In the genomic region with DNA sequence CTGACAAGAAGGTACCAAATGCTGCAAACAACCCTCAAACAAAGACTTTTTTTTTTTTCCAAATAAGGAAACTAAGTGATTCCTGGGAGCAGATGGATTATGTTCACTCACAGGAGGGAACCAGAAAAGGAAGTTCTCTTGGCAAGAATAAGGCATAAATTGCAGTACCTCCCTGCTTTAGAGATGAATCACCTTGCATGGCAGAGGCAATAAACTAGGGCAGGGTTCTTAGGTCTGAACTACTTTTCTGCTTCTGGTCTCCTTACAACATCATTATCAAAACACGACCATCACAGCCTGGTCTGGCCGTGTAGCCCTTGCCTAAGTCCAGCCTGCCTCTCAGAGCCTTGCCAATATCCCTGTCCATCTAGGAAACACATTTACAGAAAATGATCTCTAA, we compare ENCODE assay signal across 12 cellular contexts. TPM values are rescaled to one million over a fixed set of nuclear protein-coding genes. Genes with fewer than 3 reads are reported as not detected.
DNase-seq lines count a peak whose midpoint lies in the region; ATAC-seq and TF ChIP-seq lines count a peak whose summit lies in the region.
"Had no signal": no experiment of that assay in that cellular context is flagged by ENCODE, and none has a peak within 500 bp of the region (broad histone marks: within the 10 kb centered on the region; RNA-seq: fewer than 3 reads in every experiment).

No MANE protein-coding gene starts in this region.

- intact Hi-C loops in natural killer cell (cut with micrococcal nuclease): no loop called here

- H3K4me1 Mint-ChIP-seq in nephron progenitor cell (peaks cover 8% of the 10 kb centered on the region), natural killer cell (no peaks in the 10 kb centered on the region)

- peaks cover under 1% of the 10 kb centered on the region for H3K27me3 Mint-ChIP-seq in nephron progenitor cell (ENCODE audit: low read depth, poor library complexity)
- peaks cover 4 to 12% of the 10 kb centered on the region in 2 donors for H3K27me3 Mint-ChIP-seq in natural killer cell (ENCODE audit: low read depth in 2 of 2)

- peaks cover 4% of the 10 kb centered on the region for H3K36me3 Mint-ChIP-seq in nephron progenitor cell (ENCODE audit: low read depth)
- no peaks in the 10 kb centered on the region for H3K36me3 Mint-ChIP-seq in natural killer cell

- DNase-seq in AG09319 (ENCODE audit: extremely low read depth, low read depth) (peak; percentile 63), NCI-H226 (peak; percentile 72), epithelial cell of proximal tubule (ENCODE audit: low read depth) (peak; percentile 33), nephron progenitor cell (no peak), natural killer cell (no peak), NK-92 (lab: John Stamatoyannopoulos, UW; ENCODE audit: unreplicated experiment) (no peak)
- DNase-seq: activated T-cell treated with anti-CD3 and anti-CD28 coated beads, Interleukin-2, amount 50 U/mL, for 48 hours; head of caudate nucleus had no signal

- H3K9me3 Mint-ChIP-seq in nephron progenitor cell: peaks cover 16% of the 10 kb centered on the region
- no peaks in the 10 kb centered on the region for H3K9me3 Mint-ChIP-seq in natural killer cell

- no peak overlapping the region for H3K4me3 ChIP-seq in epithelial cell of proximal tubule (ENCODE audit: low read depth, low read length)
- H3K4me3 ChIP-seq: cardiac muscle cell had no signal

- no peak overlapping the region for H3K4me3 Mint-ChIP-seq in nephron progenitor cell
- no peak overlapping the region for H3K4me3 Mint-ChIP-seq in natural killer cell

- ATAC-seq in HG03354 (IDR thresholded peaks at IDR 0.05; ENCODE audit: poor library complexity, severe bottlenecking, unreplicated experiment) (no peak), natural killer cell (no peak), HG03159 (IDR thresholded peaks at IDR 0.05; ENCODE audit: unreplicated experiment) (no peak)

- TF ChIP-seq CTCF in AG09319 (IDR thresholded peaks at IDR 0.05; ENCODE audit: low read depth, low read length): no peak
- TF ChIP-seq CTCF in epithelial cell of proximal tubule (conservative IDR thresholded peaks at IDR 0.05; ENCODE audit: low read depth, low read length): no peak
- TF ChIP-seq CTCF in nephron progenitor cell (IDR thresholded peaks at IDR 0.05): no peak
- TF ChIP-seq CTCF in natural killer cell (IDR thresholded peaks at IDR 0.05): no peak

- H3K27ac Mint-ChIP-seq in nephron progenitor cell (peak overlapping the region; percentile 74), natural killer cell (no peak overlapping the region)

RNA-seq across cellular contexts. Expression of a gene that starts 6.3 kb away (rescaled TPM):
- total RNA-seq in epithelial cell of proximal tubule: not detected in 2 replicates
- not detected for total RNA-seq in natural killer cell
- total RNA-seq: cardiac muscle cell, Peyer's patch had no signal

RNA-seq across cellular contexts. Expression of a gene that starts 30.5 kb away (rescaled TPM):
- total RNA-seq in epithelial cell of proximal tubule (273 and 369 TPM in 2 replicates), natural killer cell (100 to 1,000 TPM; 136 to 227 (median 141) TPM)

RNA-seq across cellular contexts. Expression of a gene that starts 59.7 kb away (rescaled TPM):
- not detected in 2 replicates for total RNA-seq in epithelial cell of proximal tubule
- total RNA-seq in natural killer cell: not detected

Comparison
In these comparisons a context has a peak if more than half of its experiments do, and no peak if none do; other contexts are left out.
1. DNase-seq: peak in AG09319 (single experiment), NCI-H226 (single experiment) and epithelial cell of proximal tubule (single experiment); none in nephron progenitor cell (single experiment), natural killer cell (single experiment) and NK-92 (single experiment).